In the genomic region with DNA sequence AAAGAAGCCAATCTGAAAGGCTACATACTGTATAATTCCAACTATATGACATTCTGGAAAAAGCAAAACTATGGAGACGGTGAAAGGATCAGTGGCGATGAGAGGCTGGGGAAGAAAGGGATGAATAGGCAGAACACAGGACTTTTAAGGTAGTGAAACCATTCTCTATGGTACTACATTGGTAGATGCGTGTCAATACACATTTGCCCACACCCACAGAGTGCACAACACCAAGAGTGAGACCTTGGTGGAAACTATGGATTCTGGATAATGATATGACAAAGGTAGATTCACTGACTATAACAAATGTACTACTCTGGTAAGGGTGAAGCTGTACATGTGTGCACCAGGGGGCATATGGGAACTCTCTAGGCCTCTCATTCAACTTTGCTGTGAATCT, we compare ENCODE assay signal across 1 cellular context.
TF ChIP-seq lines count a peak whose summit lies in the region.

No MANE protein-coding gene starts in this region.

TF ChIP-seq in IMR-90, 13 proteins besides CTCF, POLR2A, EP300 and RAD21:
- TF ChIP-seq MAFK (IDR thresholded peaks at IDR 0.05; ENCODE audit: low read depth, low read length) (no peak), FOS (IDR thresholded peaks at IDR 0.05; ENCODE audit: low read depth, low read length) (no peak), SMC3 (IDR thresholded peaks at IDR 0.05; ENCODE audit: low read depth, low read length) (no peak), NFE2L2 (IDR thresholded peaks at IDR 0.05; ENCODE audit: low read depth, low read length) (no peak), RCOR1 (IDR thresholded peaks at IDR 0.05; ENCODE audit: insufficient replicate concordance, low read length) (no peak), CEBPB (IDR thresholded peaks at IDR 0.05; ENCODE audit: low read depth, low read length) (no peak), RFX5 (IDR thresholded peaks at IDR 0.05; ENCODE audit: low read depth, low read length) (no peak), BHLHE40 (IDR thresholded peaks at IDR 0.05; ENCODE audit: low read depth, low read length) (no peak), MAZ (IDR thresholded peaks at IDR 0.05; ENCODE audit: borderline replicate concordance, low read depth, low read length) (no peak), CHD1 (IDR thresholded peaks at IDR 0.05; ENCODE audit: low read depth, low read length) (no peak), MXI1 (IDR thresholded peaks at IDR 0.05; ENCODE audit: borderline replicate concordance, low read depth, low read length) (no peak)
- TF ChIP-seq, protein P1, sequence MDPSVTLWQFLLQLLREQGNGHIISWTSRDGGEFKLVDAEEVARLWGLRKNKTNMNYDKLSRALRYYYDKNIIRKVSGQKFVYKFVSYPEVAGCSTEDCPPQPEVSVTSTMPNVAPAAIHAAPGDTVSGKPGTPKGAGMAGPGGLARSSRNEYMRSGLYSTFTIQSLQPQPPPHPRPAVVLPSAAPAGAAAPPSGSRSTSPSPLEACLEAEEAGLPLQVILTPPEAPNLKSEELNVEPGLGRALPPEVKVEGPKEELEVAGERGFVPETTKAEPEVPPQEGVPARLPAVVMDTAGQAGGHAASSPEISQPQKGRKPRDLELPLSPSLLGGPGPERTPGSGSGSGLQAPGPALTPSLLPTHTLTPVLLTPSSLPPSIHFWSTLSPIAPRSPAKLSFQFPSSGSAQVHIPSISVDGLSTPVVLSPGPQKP (IDR thresholded peaks at IDR 0.05; ENCODE audit: borderline replicate concordance, low read depth, low read length), result no peak
- TF ChIP-seq, protein P2, sequence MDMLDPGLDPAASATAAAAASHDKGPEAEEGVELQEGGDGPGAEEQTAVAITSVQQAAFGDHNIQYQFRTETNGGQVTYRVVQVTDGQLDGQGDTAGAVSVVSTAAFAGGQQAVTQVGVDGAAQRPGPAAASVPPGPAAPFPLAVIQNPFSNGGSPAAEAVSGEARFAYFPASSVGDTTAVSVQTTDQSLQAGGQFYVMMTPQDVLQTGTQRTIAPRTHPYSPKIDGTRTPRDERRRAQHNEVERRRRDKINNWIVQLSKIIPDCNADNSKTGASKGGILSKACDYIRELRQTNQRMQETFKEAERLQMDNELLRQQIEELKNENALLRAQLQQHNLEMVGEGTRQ (IDR thresholded peaks at IDR 0.05; ENCODE audit: low read depth, low read length), result no peak
